1 cellular context compared by ENCODE assay signal in the genomic region with DNA sequence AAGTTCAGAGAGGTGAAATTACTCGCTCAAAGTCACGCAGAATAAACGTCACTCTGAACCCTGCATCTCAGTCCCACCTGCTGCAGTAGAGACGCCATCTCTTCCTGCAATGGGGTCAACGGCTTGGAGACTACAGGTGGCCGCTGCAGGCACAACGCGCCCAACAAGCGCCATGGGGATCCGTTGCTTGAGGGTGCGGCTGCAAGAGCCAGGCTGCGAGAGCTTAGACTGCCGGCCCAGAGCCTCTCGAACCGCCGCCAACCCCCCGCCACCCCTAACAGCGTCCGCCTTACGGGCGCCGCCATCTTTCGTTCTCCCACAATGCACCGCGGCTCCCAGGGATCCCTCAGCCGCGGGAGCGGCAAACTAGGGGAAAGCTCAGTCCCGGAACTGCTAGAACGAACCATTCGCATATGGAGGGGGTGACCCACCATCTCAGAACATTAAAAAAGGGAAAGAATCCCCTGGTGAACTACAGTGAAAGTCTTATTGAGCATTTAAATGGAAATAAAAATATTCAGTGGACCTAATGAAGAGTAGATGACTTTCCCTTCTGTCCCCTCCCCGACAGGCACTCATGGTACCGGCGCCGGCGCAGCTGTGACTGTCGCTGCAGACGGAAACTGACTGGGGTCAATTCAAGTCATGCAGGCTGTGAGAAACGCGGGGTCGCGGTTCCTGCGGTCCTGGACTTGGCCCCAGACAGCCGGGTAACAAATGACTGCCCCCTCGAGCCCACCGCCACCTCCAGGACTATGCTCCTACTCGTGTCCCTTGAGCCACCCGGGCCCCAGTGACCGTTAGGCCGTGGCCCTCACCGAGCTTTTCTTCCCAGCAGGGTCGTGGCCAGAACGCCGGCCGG.
TF ChIP-seq lines count a peak whose summit lies in the region.

Gene MRPL46, minus strand, starts transcription at position 316 of the 862 bp plus-strand sequence. Its CDS starts 11 bp downstream, at position 305.
Gene MRPS11, plus strand, starts transcription at position 636 of the 862 bp plus-strand sequence. Its CDS starts 10 bp downstream, at position 646.

TF ChIP-seq in H1, 55 proteins besides CTCF, POLR2A, EP300 and RAD21 (continued from another document):
- TF ChIP-seq KDM1A (IDR thresholded peaks at IDR 0.05; ENCODE audit: borderline replicate concordance, low read length) (no peak), CEBPB (IDR thresholded peaks at IDR 0.05; ENCODE audit: low read depth, low read length) (no peak)
